Comparison of ENCODE assay signal across 8 cellular contexts in the genomic region with DNA sequence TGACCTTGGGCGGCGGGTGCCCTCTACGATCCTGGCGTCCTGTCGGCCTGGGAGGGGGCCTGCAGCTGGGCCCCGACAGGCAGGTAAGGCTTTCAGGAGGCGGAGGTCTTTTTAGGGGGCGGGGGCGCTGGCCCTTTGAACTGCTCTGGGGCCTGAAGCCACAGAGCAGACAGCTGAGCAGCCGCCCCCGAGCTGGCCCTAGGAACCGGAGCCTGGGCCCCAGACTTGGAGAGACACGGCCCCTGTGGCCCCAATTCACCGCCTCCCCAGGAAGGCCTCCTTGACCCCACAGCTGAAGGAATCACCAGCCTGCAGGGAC. TPM values are rescaled to one million over a fixed set of nuclear protein-coding genes. Genes with fewer than 3 reads are reported as not detected.
DNase-seq lines count a peak whose midpoint lies in the region; ATAC-seq and TF ChIP-seq lines count a peak whose summit lies in the region.

No MANE protein-coding gene starts in this region.

- peaks cover 10% of the 10 kb centered on the region for H3K4me1 ChIP-seq in iPS DF 6.9 (ENCODE audit: control insufficient read depth, insufficient read depth, low read length)

- H3K27me3 ChIP-seq in H7 (ENCODE audit: control insufficient read depth, insufficient read depth, low read length) (no peaks in the 10 kb centered on the region), iPS DF 6.9 (ENCODE audit: control insufficient read depth, insufficient read depth, low read length) (no peaks in the 10 kb centered on the region)

- H3K9me3 ChIP-seq in iPS DF 6.9 (ENCODE audit: control insufficient read depth, insufficient read depth, low read length): no peaks in the 10 kb centered on the region

- no peaks in the 10 kb centered on the region for H3K27me3 Mint-ChIP-seq in activated CD8-positive, alpha-beta T cell treated with anti-CD3 and anti-CD28 coated beads for 36 hours
- no peaks in the 10 kb centered on the region for H3K27me3 Mint-ChIP-seq in stimulated activated memory B cell treated with anti-CD40 and anti-IgM and Interleukin-4, amounts not matched to agents 10 μg/mL and 1 μg/mL and 100 μg/mL, for 72 hours

- peaks cover 36% of the 10 kb centered on the region for H3K4me1 Mint-ChIP-seq in activated CD8-positive, alpha-beta T cell treated with anti-CD3 and anti-CD28 coated beads for 36 hours (ENCODE audit: low read depth)
- H3K4me1 Mint-ChIP-seq in stimulated activated memory B cell treated with anti-CD40 and anti-IgM and Interleukin-4, amounts not matched to agents 10 μg/mL and 1 μg/mL and 100 μg/mL, for 72 hours: peaks cover 57% of the 10 kb centered on the region

- DNase-seq in H7 (peak; percentile 89), iPS DF 6.9 (ENCODE audit: low read depth, low spot score) (no peak), medulla oblongata (ENCODE audit: extremely low spot score) (no peak), NCI-H1694 treated with DMSO at 0.1 percent for 48 hours (lab: John Stamatoyannopoulos, UW) (no peak), NCI-H345 (lab: John Stamatoyannopoulos, UW) (no peak)
- DNase-seq in activated CD8-positive, alpha-beta T cell treated with anti-CD3 and anti-CD28 coated beads for 36 hours: peak; percentile 32

- no peak overlapping the region for H3K27ac ChIP-seq in iPS DF 6.9 (ENCODE audit: low read length)

- no CpG with 5 or more reads among the region's 14 CpGs for WGBS in iPS DF 6.9 (ENCODE audit: insufficient coverage, insufficient read length)

- peak overlapping the region; percentile 62 for H3K4me3 ChIP-seq in H7 (ENCODE audit: insufficient read depth, low read depth, low read length)
- peak overlapping the region; percentile 85; the same call in 1 of the 2 replicates for H3K4me3 ChIP-seq in iPS DF 6.9 (ENCODE audit: low read length)

- H3K4me3 Mint-ChIP-seq in activated CD8-positive, alpha-beta T cell treated with anti-CD3 and anti-CD28 coated beads for 36 hours: peak overlapping the region; percentile 77
- H3K4me3 Mint-ChIP-seq in stimulated activated memory B cell treated with anti-CD40 and anti-IgM and Interleukin-4, amounts not matched to agents 10 μg/mL and 1 μg/mL and 100 μg/mL, for 72 hours: peak overlapping the region; percentile 45

- H3K9me3 Mint-ChIP-seq in activated CD8-positive, alpha-beta T cell treated with anti-CD3 and anti-CD28 coated beads for 36 hours: peaks cover 6% of the 10 kb centered on the region
- peaks cover 5% of the 10 kb centered on the region for H3K9me3 Mint-ChIP-seq in stimulated activated memory B cell treated with anti-CD40 and anti-IgM and Interleukin-4, amounts not matched to agents 10 μg/mL and 1 μg/mL and 100 μg/mL, for 72 hours

- peaks cover 20% of the 10 kb centered on the region for H3K36me3 Mint-ChIP-seq in activated CD8-positive, alpha-beta T cell treated with anti-CD3 and anti-CD28 coated beads for 36 hours (ENCODE audit: low read depth)
- peaks cover 7% of the 10 kb centered on the region for H3K36me3 Mint-ChIP-seq in stimulated activated memory B cell treated with anti-CD40 and anti-IgM and Interleukin-4, amounts not matched to agents 10 μg/mL and 1 μg/mL and 100 μg/mL, for 72 hours

- TF ChIP-seq CTCF in activated CD8-positive, alpha-beta T cell treated with anti-CD3 and anti-CD28 coated beads for 36 hours (IDR thresholded peaks at IDR 0.05): no peak

- intact Hi-C loops in activated CD8-positive, alpha-beta T cell treated with anti-CD3 and anti-CD28 coated beads for 36 hours (cut with micrococcal nuclease): no loop called here

- peaks cover 3% of the 10 kb centered on the region; the same call in 1 of the 2 replicates for H3K36me3 ChIP-seq in H7 (replicated peaks; ENCODE audit: control insufficient read depth, insufficient read depth, low read length)
- H3K36me3 ChIP-seq in iPS DF 6.9 (ENCODE audit: control insufficient read depth, insufficient read depth, low read length): no peaks in the 10 kb centered on the region

- peak overlapping the region; percentile 84 for H3K27ac Mint-ChIP-seq in activated CD8-positive, alpha-beta T cell treated with anti-CD3 and anti-CD28 coated beads for 36 hours
- H3K27ac Mint-ChIP-seq in stimulated activated memory B cell treated with anti-CD40 and anti-IgM and Interleukin-4, amounts not matched to agents 10 μg/mL and 1 μg/mL and 100 μg/mL, for 72 hours: no peak overlapping the region

- POLR2A ChIA-PET in activated CD8-positive, alpha-beta T cell treated with anti-CD3 and anti-CD28 coated beads for 36 hours (lab: Charles Lee): interaction anchor here (1.0 to 2.8 kb wide), 5 partner anchors 10 to 30 kb away, joined by 3 to 14 read pairs (median 6); partner anchors contain the start of gene TBC1D22A

- ATAC-seq in activated CD8-positive, alpha-beta T cell treated with anti-CD3 and anti-CD28 coated beads for 36 hours: no peak
- ATAC-seq in stimulated activated memory B cell treated with anti-CD40 and anti-IgM and Interleukin-4, amounts not matched to agents 10 μg/mL and 1 μg/mL and 100 μg/mL, for 72 hours: no peak
- ATAC-seq in GM21390 (IDR thresholded peaks at IDR 0.05; ENCODE audit: unreplicated experiment): no peak

- CTCF ChIA-PET in activated CD8-positive, alpha-beta T cell treated with anti-CD3 and anti-CD28 coated beads for 36 hours (lab: Charles Lee): interaction anchor here (0.7 to 3.7 kb wide), 9 partner anchors 11 to 177 kb away, joined by 3 to 16 read pairs (median 4); partner anchors contain the start of gene TBC1D22A

RNA-seq across cellular contexts. Expression of gene CERK, which starts 0.5 kb away (rescaled TPM):
- 54.8 and 57.2 TPM in 2 replicates for total RNA-seq in H7 (2014; rRNA removed; shearing (Covaris generic))
- 10 to 100 TPM; 38.4 to 41.8 TPM for total RNA-seq in activated CD8-positive, alpha-beta T cell treated with anti-CD3 and anti-CD28 coated beads for 36 hours

RNA-seq across cellular contexts. Expression of gene TBC1D22A, which starts 23.8 kb away (rescaled TPM):
- 8.2 and 9.7 TPM in 2 replicates for total RNA-seq in H7 (2014; rRNA removed; shearing (Covaris generic))
- total RNA-seq in activated CD8-positive, alpha-beta T cell treated with anti-CD3 and anti-CD28 coated beads for 36 hours: 10 to 100 TPM; 41.0 to 42.8 TPM

Comparison
In these comparisons a context has a peak if more than half of its experiments do, and no peak if none do; other contexts are left out.
1. DNase-seq: peak in H7 (single experiment) and activated CD8-positive, alpha-beta T cell treated with anti-CD3 and anti-CD28 coated beads for 36 hours (single experiment); none in iPS DF 6.9 (single experiment), medulla oblongata (single experiment), NCI-H1694 treated with DMSO at 0.1 percent for 48 hours (single experiment) and NCI-H345 (single experiment).